ENCODE assay signal across 1 cellular context in the genomic region with DNA sequence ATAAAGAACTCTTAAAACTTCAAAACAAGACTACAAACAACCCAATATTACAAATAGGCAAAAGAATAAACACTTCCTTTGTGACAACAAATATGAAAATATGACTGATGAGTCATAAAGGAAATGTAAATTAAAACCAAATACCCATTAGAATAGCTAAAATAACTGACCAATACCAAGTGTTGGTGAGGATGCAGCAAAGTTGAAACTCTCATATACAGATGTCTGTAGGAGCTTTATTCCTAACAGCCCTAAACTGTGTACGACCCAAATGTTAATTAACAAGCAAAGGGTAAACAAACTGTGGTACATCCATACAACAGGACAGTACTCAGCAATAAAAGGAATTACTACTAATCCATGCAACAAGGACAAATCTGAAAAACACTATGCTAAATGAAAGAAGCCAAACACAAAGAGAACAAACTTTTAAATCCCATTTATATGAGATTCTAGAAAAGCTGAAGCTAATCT.
TF ChIP-seq lines count a peak whose summit lies in the region.

No MANE protein-coding gene starts in this region.

TF ChIP-seq in IMR-90, 13 proteins besides CTCF, POLR2A, EP300 and RAD21:
- no peak for TF ChIP-seq MAZ (IDR thresholded peaks at IDR 0.05; ENCODE audit: borderline replicate concordance, low read depth, low read length)
- TF ChIP-seq FOS (IDR thresholded peaks at IDR 0.05; ENCODE audit: low read depth, low read length) = 0 out of 2 replicates have a peak, but pooled peaks have one; percentile 21
